1 cellular context compared by ENCODE assay signal in the genomic region with DNA sequence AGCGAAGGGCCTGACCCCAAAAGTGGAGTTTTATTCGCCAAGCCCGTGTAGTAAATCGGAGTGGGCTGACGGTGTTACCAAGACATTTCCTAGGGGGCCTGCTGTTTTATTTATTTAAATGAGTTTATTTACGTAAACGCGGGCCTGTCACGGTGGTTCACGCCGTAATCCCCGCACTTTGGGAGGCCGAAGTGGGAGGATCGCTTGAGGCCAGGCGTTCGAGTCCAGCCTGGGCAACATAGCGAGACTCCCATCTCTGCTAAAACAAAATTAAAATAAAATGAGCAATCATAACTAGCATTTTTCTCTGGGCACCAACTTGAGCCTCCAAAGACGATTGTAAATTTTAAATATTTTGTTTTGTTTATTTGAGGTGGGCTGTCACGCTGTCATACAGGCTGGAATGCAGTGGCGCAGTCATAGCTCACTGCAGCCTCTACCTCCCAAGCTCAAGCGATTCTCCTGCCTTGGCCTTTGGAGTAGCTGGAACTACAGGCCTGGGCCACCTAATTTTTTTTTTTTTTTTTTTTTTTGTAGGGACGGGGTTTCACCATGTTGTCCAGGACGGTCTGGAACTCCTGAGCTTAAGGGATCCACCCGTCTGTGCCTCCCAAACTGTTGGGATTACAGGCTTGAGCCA.
TF ChIP-seq lines count a peak whose summit lies in the region.

No MANE protein-coding gene starts in this region.

TF ChIP-seq in endothelial cell of umbilical vein, 7 proteins besides CTCF, POLR2A, EP300 and RAD21:
- TF ChIP-seq MYC (IDR thresholded peaks at IDR 0.05; ENCODE audit: low read depth, low read length) (no peak), MAX (IDR thresholded peaks at IDR 0.05; ENCODE audit: insufficient read depth, insufficient read length) (no peak), POLR2AphosphoS5 (IDR thresholded peaks at IDR 0.05; ENCODE audit: insufficient read depth, low read depth, low read length) (no peak), EZH2 (IDR thresholded peaks at IDR 0.05; ENCODE audit: borderline replicate concordance, low read depth, low read length, severe bottlenecking) (no peak), FOS (IDR thresholded peaks at IDR 0.05; ENCODE audit: borderline replicate concordance, insufficient read depth, low read length) (no peak), GATA2 (IDR thresholded peaks at IDR 0.05; ENCODE audit: insufficient read depth, insufficient read length, low read depth, low read length) (no peak), JUN (IDR thresholded peaks at IDR 0.05; ENCODE audit: borderline replicate concordance, insufficient read depth, insufficient read length, low read depth) (no peak)
